9 cellular contexts compared by ENCODE assay signal in the genomic region with DNA sequence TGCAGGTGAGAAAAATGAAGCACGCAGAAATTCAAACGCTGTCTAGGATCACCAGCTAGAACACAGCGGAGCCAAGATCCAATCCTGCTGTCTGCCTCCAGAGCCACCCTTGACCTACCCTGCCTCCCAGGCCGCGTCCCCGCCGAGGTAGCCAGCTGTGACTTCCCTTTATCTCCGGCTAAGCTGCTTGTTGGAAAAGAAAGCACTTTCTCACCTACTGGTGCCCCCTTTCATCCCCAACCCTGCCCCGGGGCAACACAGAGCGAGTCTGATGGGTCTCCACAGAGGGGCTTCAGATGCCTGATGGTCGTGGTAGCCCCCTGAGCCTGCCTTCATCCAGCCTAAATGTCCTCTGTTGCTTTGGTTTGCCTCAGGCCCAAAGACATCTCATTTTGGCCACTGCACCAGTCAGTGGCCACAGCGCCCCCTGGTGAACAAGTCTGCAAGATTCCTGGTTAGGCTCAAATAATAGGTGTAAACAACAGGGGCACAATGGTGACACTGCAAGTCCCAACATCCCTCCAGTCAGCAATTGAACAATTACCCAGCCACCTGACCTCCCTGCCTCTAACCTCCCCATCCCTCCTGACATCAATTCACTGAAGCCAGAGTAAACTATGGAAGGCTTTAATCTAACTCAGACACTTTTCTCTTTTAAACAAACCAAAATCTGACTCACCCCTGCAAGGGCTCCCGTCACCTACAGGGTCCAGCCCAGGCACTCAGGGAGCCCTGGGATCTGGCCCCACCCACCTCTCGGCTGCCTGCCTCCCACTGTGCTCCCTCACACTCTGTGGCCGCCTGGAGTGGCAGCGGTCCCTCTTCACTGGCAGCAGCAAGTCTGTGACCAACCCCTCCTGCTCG. TPM values are rescaled to one million over a fixed set of nuclear protein-coding genes. Genes with fewer than 3 reads are reported as not detected.
DNase-seq lines count a peak whose midpoint lies in the region; ATAC-seq and TF ChIP-seq lines count a peak whose summit lies in the region.
"Had no signal": no experiment of that assay in that cellular context is flagged by ENCODE, and none has a peak within 500 bp of the region (broad histone marks: within the 10 kb centered on the region; RNA-seq: fewer than 3 reads in every experiment).

No MANE protein-coding gene starts in this region.

- CTCF ChIA-PET in activated B cell treated with CpG ODN at 0.5 μM for 24 hours (lab: Charles Lee), result interaction anchor here (0.6 to 1.5 kb wide), 12 partner anchors 57 to 257 kb away, joined by 3 to 5 read pairs (median 4); a partner anchor contains a TSS

- TF ChIP-seq CTCF in BE2C (IDR thresholded peaks at IDR 0.05; ENCODE audit: low read depth, low read length), result peak; percentile 93
- peak; percentile 81 for TF ChIP-seq CTCF in NB4 (IDR thresholded peaks at IDR 0.05; ENCODE audit: low read depth, low read length)
- TF ChIP-seq CTCF in activated B cell treated with CpG ODN at 0.5 μM for 24 hours (IDR thresholded peaks at IDR 0.05), result peak; percentile 39
- peak; percentile 82 for TF ChIP-seq CTCF in cardiac fibroblast (IDR thresholded peaks at IDR 0.05; ENCODE audit: low read depth, low read length)

- H3K27me3 Mint-ChIP-seq in activated B cell treated with CpG ODN at 0.5 μM for 24 hours, result no peaks in the 10 kb centered on the region

- peaks cover 13% of the 10 kb centered on the region for H3K4me1 ChIP-seq in BE2C

- H3K9me3 ChIP-seq in BE2C, result no peaks in the 10 kb centered on the region; the same call in 1 of the 2 replicates

- no peak overlapping the region for H3K4me3 Mint-ChIP-seq in activated B cell treated with CpG ODN at 0.5 μM for 24 hours

- TF ChIP-seq POLR2A in NB4 (IDR thresholded peaks at IDR 0.05; ENCODE audit: extremely low read depth, insufficient read length), result no peak

- H3K27ac Mint-ChIP-seq in activated B cell treated with CpG ODN at 0.5 μM for 24 hours, result no peak overlapping the region

- DNase-seq in BE2C, result peak; percentile 82
- DNase-seq in NB4 (ENCODE audit: low read depth), result peak; percentile 94
- peak; percentile 51 for DNase-seq in activated B cell treated with CpG ODN at 0.5 μM for 24 hours
- peak; percentile 78 to 82 for DNase-seq in cardiac fibroblast (ENCODE audit: low read depth in 2 of 2)
- DNase-seq in kidney tubule cell (ENCODE audit: low spot score), result peak; percentile 73
- DNase-seq in stimulated activated CD4-positive, alpha-beta T cell treated with anti-CD3 and anti-CD28 coated beads, Interleukin-2, amount 100 ng/mL, for 48 hours, result peak; percentile 77

- peaks cover 78% of the 10 kb centered on the region for H3K36me3 Mint-ChIP-seq in activated B cell treated with CpG ODN at 0.5 μM for 24 hours (ENCODE audit: low read depth)

- no peaks in the 10 kb centered on the region for H3K27me3 ChIP-seq in BE2C

- ATAC-seq in GM19035 (IDR thresholded peaks at IDR 0.05; ENCODE audit: unreplicated experiment), result peak; percentile 83
- no peak for ATAC-seq in activated B cell treated with CpG ODN at 0.5 μM for 24 hours (ENCODE audit: low read depth)
- ATAC-seq in HG02840 (IDR thresholded peaks at IDR 0.05; ENCODE audit: low FRiP score, unreplicated experiment), result no peak

- no peaks in the 10 kb centered on the region for H3K36me3 ChIP-seq in BE2C

- peaks cover 23% of the 10 kb centered on the region for H3K4me1 Mint-ChIP-seq in activated B cell treated with CpG ODN at 0.5 μM for 24 hours

- POLR2A ChIA-PET in activated B cell treated with CpG ODN at 0.5 μM for 24 hours (lab: Charles Lee), result interaction anchor here (0.8 kb wide), 1 partner anchor 88 kb away, joined by 6 read pairs; no protein-coding TSS in a partner anchor

- H3K4me3 ChIP-seq in BE2C (ENCODE audit: low read depth, low read length) (no peak overlapping the region), NB4 (ENCODE audit: low read depth, low read length) (peak overlapping the region; percentile 63), cardiac fibroblast (replicated peaks in 1 of 2; ENCODE audit: low read depth in 2 of 2, low read length in 2 of 2) (no peak overlapping the region)
- H3K4me3 ChIP-seq: SK-N-MC had no signal

- H3K9me3 Mint-ChIP-seq in activated B cell treated with CpG ODN at 0.5 μM for 24 hours, result no peaks in the 10 kb centered on the region

- intact Hi-C loops in activated B cell treated with CpG ODN at 0.5 μM for 24 hours (cut with micrococcal nuclease), result loop anchor here (1.0 to 10.0 kb wide), 5 partner anchors 38 to 245 kb away; no protein-coding TSS in a partner anchor

RNA-seq across cellular contexts. Expression of a gene that starts 27.3 kb away (rescaled TPM):
- not detected for polyA plus RNA-seq in BE2C (2012; ENCODE audit: insufficient read depth, insufficient read length, low read depth)
- 0.39 and 0.42 TPM in 2 replicates for total RNA-seq in activated B cell treated with CpG ODN at 0.5 μM for 24 hours

RNA-seq across cellular contexts. Expression of a gene that starts 51.4 kb away (rescaled TPM):
- polyA plus RNA-seq in BE2C (2012; ENCODE audit: insufficient read depth, insufficient read length, low read depth), result 9.3 TPM
- total RNA-seq in activated B cell treated with CpG ODN at 0.5 μM for 24 hours, result 57.4 and 64.2 TPM in 2 replicates

Comparison
In these comparisons a context has a peak if more than half of its experiments do, and no peak if none do; other contexts are left out.
1. CTCF ChIP-seq: peak in every context shown above with its lines; median percentile 93 in BE2C; 82 in cardiac fibroblast; 81 in NB4; 39 in activated B cell treated with CpG ODN at 0.5 μM for 24 hours.